In genomic region chr3:77038928-77039605, GRCh38 we compare ENCODE assay signal across 1 cellular context.
A peak's percentile ranks its signal among the peaks of the same experiment; 100 is the strongest.
TF ChIP-seq lines count a peak whose summit lies in the region.

No MANE protein-coding gene starts in this region.

TF ChIP-seq in HEK293, 187 proteins besides CTCF, POLR2A, EP300 and RAD21 (continued from another document):
- TF ChIP-seq ZNF513 (tag by site-specific recombination; IDR thresholded peaks at IDR 0.05) (no peak), SETDB1 (IDR thresholded peaks at IDR 0.05; ENCODE audit: insufficient read length, low read length) (no peak), PRDM1 (tag by site-specific recombination; IDR thresholded peaks at IDR 0.05) (peak; percentile 65), ZBTB26 (tag by site-specific recombination; optimal IDR thresholded peaks at IDR 0.05) (no peak), BCL11A (tag by site-specific recombination; IDR thresholded peaks at IDR 0.05; ENCODE audit: low read depth) (no peak), ZBTB20 (tag by site-specific recombination; IDR thresholded peaks at IDR 0.05) (peak; percentile 54; the same call in 1 of the 2 replicates), IKZF3 (tag by site-specific recombination; IDR thresholded peaks at IDR 0.05) (peak; percentile 39; the same call in 1 of the 2 replicates), OVOL3 (tag by site-specific recombination; IDR thresholded peaks at IDR 0.05) (no peak), ZNF692 (tag by site-specific recombination; IDR thresholded peaks at IDR 0.05) (peak; percentile 3; the same call in 1 of the 2 replicates), ZNF677 (tag by site-specific recombination; IDR thresholded peaks at IDR 0.05) (no peak), ZNF777 (tag by site-specific recombination; IDR thresholded peaks at IDR 0.05; ENCODE audit: borderline replicate concordance) (no peak), ZNF560 (tag by site-specific recombination; IDR thresholded peaks at IDR 0.05; ENCODE audit: borderline replicate concordance) (no peak), ZNF624 (tag by site-specific recombination; IDR thresholded peaks at IDR 0.05) (no peak), GLIS2 (tag by site-specific recombination; IDR thresholded peaks at IDR 0.05) (peak; percentile 67), ZNF155 (tag by site-specific recombination; IDR thresholded peaks at IDR 0.05) (no peak), ZNF169 (tag by site-specific recombination; IDR thresholded peaks at IDR 0.05) (no peak), ZNF112 (tag by site-specific recombination; IDR thresholded peaks at IDR 0.05) (no peak), ZNF341 (tag by site-specific recombination; IDR thresholded peaks at IDR 0.05; ENCODE audit: low read depth) (no peak), MYNN (tag by site-specific recombination; IDR thresholded peaks at IDR 0.05; ENCODE audit: borderline replicate concordance) (no peak), ZNF391 (tag by site-specific recombination; IDR thresholded peaks at IDR 0.05; ENCODE audit: borderline replicate concordance, low read depth) (no peak; the same call in 1 of the 2 replicates), ZNF239 (tag by site-specific recombination; IDR thresholded peaks at IDR 0.05) (no peak), ZNF837 (tag by site-specific recombination; IDR thresholded peaks at IDR 0.05) (no peak), ZNF76 (tag by site-specific recombination; IDR thresholded peaks at IDR 0.05; ENCODE audit: borderline replicate concordance, low read depth) (no peak), REPIN1 (tag by site-specific recombination; IDR thresholded peaks at IDR 0.05; ENCODE audit: low read depth) (no peak), ZNF843 (tag by site-specific recombination; IDR thresholded peaks at IDR 0.05) (no peak), ZNF664 (tag by site-specific recombination; IDR thresholded peaks at IDR 0.05) (no peak), ZNF280C (tag by site-specific recombination; IDR thresholded peaks at IDR 0.05) (no peak), ZNF701 (tag by site-specific recombination; IDR thresholded peaks at IDR 0.05) (no peak), ZNF555 (tag by site-specific recombination; conservative IDR thresholded peaks at IDR 0.05) (no peak), ZNF596 (tag by site-specific recombination; IDR thresholded peaks at IDR 0.05) (no peak), ZNF132 (tag by site-specific recombination; IDR thresholded peaks at IDR 0.05; ENCODE audit: borderline replicate concordance) (no peak), ZNF311 (tag by site-specific recombination; IDR thresholded peaks at IDR 0.05; ENCODE audit: borderline replicate concordance) (no peak), ZNF394 (tag by site-specific recombination; IDR thresholded peaks at IDR 0.05; ENCODE audit: borderline replicate concordance) (no peak), ZNF501 (tag by site-specific recombination; IDR thresholded peaks at IDR 0.05) (0 out of 2 replicates have a peak, but pooled peaks have one; percentile 4), ZNF335 (tag by site-specific recombination; conservative IDR thresholded peaks at IDR 0.05) (peak; percentile 57; the same call in 1 of the 2 replicates), FEZF1 (tag by site-specific recombination; IDR thresholded peaks at IDR 0.05) (peak; percentile 37; the same call in 1 of the 2 replicates), ZNF266 (tag by site-specific recombination; IDR thresholded peaks at IDR 0.05; ENCODE audit: low read depth) (no peak), ZNF423 (tag by site-specific recombination; IDR thresholded peaks at IDR 0.05) (0 out of 2 replicates have a peak, but pooled peaks have one; percentile 56), ZNF623 (tag by site-specific recombination; IDR thresholded peaks at IDR 0.05) (no peak), ZFP69B (tag by site-specific recombination; IDR thresholded peaks at IDR 0.05) (no peak), PRDM4 (tag by site-specific recombination; IDR thresholded peaks at IDR 0.05) (no peak)
- TF ChIP-seq, protein P1, sequence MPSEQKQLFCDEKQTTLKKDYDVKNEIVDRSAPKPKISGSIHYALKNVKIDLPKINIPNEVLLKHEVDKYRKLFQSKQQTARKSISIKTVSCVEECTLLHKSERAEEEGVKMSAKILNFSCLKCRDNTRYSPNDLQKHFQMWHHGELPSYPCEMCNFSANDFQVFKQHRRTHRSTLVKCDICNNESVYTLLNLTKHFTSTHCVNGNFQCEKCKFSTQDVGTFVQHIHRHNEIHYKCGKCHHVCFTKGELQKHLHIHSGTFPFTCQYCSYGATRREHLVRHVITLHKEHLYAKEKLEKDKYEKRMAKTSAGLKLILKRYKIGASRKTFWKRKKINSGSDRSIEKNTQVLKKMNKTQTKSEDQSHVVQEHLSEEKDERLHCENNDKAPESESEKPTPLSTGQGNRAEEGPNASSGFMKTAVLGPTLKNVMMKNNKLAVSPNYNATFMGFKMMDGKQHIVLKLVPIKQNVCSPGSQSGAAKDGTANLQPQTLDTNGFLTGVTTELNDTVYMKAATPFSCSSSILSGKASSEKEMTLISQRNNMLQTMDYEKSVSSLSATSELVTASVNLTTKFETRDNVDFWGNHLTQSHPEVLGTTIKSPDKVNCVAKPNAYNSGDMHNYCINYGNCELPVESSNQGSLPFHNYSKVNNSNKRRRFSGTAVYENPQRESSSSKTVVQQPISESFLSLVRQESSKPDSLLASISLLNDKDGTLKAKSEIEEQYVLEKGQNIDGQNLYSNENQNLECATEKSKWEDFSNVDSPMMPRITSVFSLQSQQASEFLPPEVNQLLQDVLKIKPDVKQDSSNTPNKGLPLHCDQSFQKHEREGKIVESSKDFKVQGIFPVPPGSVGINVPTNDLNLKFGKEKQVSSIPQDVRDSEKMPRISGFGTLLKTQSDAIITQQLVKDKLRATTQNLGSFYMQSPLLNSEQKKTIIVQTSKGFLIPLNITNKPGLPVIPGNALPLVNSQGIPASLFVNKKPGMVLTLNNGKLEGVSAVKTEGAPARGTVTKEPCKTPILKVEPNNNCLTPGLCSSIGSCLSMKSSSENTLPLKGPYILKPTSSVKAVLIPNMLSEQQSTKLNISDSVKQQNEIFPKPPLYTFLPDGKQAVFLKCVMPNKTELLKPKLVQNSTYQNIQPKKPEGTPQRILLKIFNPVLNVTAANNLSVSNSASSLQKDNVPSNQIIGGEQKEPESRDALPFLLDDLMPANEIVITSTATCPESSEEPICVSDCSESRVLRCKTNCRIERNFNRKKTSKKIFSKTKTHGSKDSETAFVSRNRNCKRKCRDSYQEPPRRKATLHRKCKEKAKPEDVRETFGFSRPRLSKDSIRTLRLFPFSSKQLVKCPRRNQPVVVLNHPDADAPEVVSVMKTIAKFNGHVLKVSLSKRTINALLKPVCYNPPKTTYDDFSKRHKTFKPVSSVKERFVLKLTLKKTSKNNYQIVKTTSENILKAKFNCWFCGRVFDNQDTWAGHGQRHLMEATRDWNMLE (tag by site-specific recombination; conservative IDR thresholded peaks at IDR 0.05; ENCODE audit: low read depth), result no peak
- TF ChIP-seq, protein P2, sequence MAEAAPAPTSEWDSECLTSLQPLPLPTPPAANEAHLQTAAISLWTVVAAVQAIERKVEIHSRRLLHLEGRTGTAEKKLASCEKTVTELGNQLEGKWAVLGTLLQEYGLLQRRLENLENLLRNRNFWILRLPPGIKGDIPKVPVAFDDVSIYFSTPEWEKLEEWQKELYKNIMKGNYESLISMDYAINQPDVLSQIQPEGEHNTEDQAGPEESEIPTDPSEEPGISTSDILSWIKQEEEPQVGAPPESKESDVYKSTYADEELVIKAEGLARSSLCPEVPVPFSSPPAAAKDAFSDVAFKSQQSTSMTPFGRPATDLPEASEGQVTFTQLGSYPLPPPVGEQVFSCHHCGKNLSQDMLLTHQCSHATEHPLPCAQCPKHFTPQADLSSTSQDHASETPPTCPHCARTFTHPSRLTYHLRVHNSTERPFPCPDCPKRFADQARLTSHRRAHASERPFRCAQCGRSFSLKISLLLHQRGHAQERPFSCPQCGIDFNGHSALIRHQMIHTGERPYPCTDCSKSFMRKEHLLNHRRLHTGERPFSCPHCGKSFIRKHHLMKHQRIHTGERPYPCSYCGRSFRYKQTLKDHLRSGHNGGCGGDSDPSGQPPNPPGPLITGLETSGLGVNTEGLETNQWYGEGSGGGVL (tag by site-specific recombination; IDR thresholded peaks at IDR 0.05), result peak; percentile 34; the same call in 1 of the 2 replicates
TF ChIP-seq in HEK293: peak in this region for 14.
